Comparison of ENCODE assay signal across 18 cellular contexts in the genomic region with DNA sequence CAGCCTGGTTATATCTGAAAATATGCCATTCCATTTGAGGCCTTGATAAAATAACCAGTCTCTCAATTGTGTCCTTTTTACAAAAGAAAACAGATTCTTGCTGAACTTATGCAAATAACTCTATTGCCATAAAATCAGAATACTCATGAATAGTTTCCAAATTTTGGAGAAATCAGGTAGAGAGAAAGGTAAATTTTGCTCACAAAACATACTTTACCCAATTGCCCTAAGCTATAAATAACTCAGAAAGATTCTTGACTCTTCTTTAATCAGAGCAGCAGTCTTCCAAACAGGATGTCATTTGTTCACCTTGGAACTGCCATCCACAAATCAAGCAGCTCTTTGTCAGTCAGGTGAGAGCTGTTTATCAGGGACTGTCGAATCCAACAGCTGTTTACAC.
"Had no signal": no experiment of that assay in that cellular context is flagged by ENCODE, and none has a peak within 500 bp of the region (broad histone marks: within the 10 kb centered on the region; RNA-seq: fewer than 3 reads in every experiment).

No MANE protein-coding gene starts in this region.

- H3K27me3 Mint-ChIP-seq: naive thymus-derived CD8-positive, alpha-beta T cell had no signal

- H3K4me3 Mint-ChIP-seq: naive thymus-derived CD8-positive, alpha-beta T cell had no signal

- H3K27ac Mint-ChIP-seq: naive thymus-derived CD8-positive, alpha-beta T cell had no signal

- H3K4me1 ChIP-seq: heart left ventricle, psoas muscle, right atrium auricular region, sigmoid colon, suprapubic skin, thyroid gland, upper lobe of left lung, uterus had no signal

- DNase-seq: foreskin melanocyte; heart left ventricle; hippocampal formation; left colon; left ventricle myocardium superior; mesenchymal stem cell; naive thymus-derived CD8-positive, alpha-beta T cell; psoas muscle; sigmoid colon; stimulated activated naive CD4-positive, alpha-beta T cell treated with Interleukin-2 at 50 U/mL for 16 hours; thyroid gland; upper lobe of left lung; uterus had no signal

- H3K4me3 ChIP-seq: heart left ventricle, lung, psoas muscle, right atrium auricular region, sigmoid colon, skin epidermis, suprapubic skin, thyroid gland, upper lobe of left lung, uterus had no signal

- ATAC-seq: heart left ventricle; left colon; left ventricle myocardium superior; naive thymus-derived CD8-positive, alpha-beta T cell; psoas muscle had no signal

- H3K36me3 ChIP-seq: neutrophil, right atrium auricular region, thyroid gland, uterus had no signal

- H3K27ac ChIP-seq: heart left ventricle, neutrophil, psoas muscle, right atrium auricular region, sigmoid colon, skin epidermis, suprapubic skin, thyroid gland, upper lobe of left lung, uterus had no signal

- H3K27me3 ChIP-seq: heart left ventricle, neutrophil, right atrium auricular region, sigmoid colon, suprapubic skin, thyroid gland, upper lobe of left lung, uterus had no signal
